Comparison of ENCODE assay signal across 21 cellular contexts in the genomic region with DNA sequence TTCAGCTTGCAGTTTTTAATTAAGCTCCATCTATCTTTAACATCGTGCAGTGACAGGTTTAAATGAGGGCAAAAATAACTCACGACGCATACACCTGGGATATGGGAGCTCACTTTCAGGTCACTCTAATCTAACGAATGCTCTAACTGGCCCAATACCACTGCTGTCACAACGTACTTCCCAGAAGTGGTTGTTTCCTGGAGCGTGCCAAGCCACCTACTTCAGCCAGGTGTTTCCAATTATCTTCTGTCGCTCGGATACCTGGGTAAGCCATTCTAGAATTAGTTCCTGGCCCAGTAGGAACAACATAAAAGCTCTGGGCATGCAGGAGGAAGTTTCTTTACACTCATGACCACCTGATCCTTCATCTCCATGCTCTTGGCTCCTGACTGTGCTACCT.
DNase-seq lines count a peak whose midpoint lies in the region; ATAC-seq and TF ChIP-seq lines count a peak whose summit lies in the region.
"Had no signal": no experiment of that assay in that cellular context is flagged by ENCODE, and none has a peak within 500 bp of the region (broad histone marks: within the 10 kb centered on the region; RNA-seq: fewer than 3 reads in every experiment).

No MANE protein-coding gene starts in this region.

- no peak for TF ChIP-seq POLR2A in suprapubic skin (IDR thresholded peaks at IDR 0.05)
- no peak for TF ChIP-seq POLR2A in GM18505 (IDR thresholded peaks at IDR 0.05; ENCODE audit: borderline replicate concordance, extremely low read depth, insufficient read depth, insufficient read length)

- H3K27me3 ChIP-seq in suprapubic skin, result no peaks in the 10 kb centered on the region
- H3K27me3 ChIP-seq: sigmoid colon, SJSA1, tibial artery had no signal

- H3K4me1 ChIP-seq in suprapubic skin, result peaks cover 9% of the 10 kb centered on the region
- H3K4me1 ChIP-seq: parathyroid adenoma, sigmoid colon, tibial artery had no signal

- H3K4me3 ChIP-seq in suprapubic skin, result no peak overlapping the region
- H3K4me3 ChIP-seq: sigmoid colon, SJSA1, tibial artery had no signal

- TF ChIP-seq CTCF in suprapubic skin (IDR thresholded peaks at IDR 0.05), result no peak

- no peaks in the 10 kb centered on the region for H3K9me3 ChIP-seq in suprapubic skin
- H3K9me3 ChIP-seq: Caco-2, sigmoid colon, SJSA1 had no signal

- no peak for TF ChIP-seq EP300 in suprapubic skin (IDR thresholded peaks at IDR 0.05)

- DNase-seq in NCI-H1048 (lab: John Stamatoyannopoulos, UW), result peak; percentile 44
- DNase-seq in NCI-H187 treated with DMSO at 0.1 percent for 48 hours (lab: John Stamatoyannopoulos, UW), result peak; percentile 61
- DNase-seq in NCI-H748 treated with DMSO at 0.1 percent for 48 hours (lab: John Stamatoyannopoulos, UW), result peak; percentile 83
- DNase-seq in suprapubic skin (ENCODE audit: low spot score in 2 of 2), result no peak
- DNase-seq in DMS114 treated with DMSO at 0.1 percent for 48 hours (lab: John Stamatoyannopoulos, UW; ENCODE audit: unreplicated experiment), result no peak
- DNase-seq: amniotic stem cell; Caco-2; foreskin fibroblast; mesendoderm; naive thymus-derived CD8-positive, alpha-beta T cell; NCI-H526 treated with DMSO at 0.1 percent for 48 hours; PC-3; sigmoid colon; stimulated activated naive CD4-positive, alpha-beta T cell; T-helper 17 cell; tibial artery had no signal

- WGBS in suprapubic skin, result 60% methylated on average over 8 of the region's 8 CpGs

- H3K27ac ChIP-seq in suprapubic skin, result peak overlapping the region; percentile 68
- H3K27ac ChIP-seq: parathyroid adenoma, sigmoid colon, SJSA1, tibial artery, VCaP had no signal

- ATAC-seq in GM18505 (IDR thresholded peaks at IDR 0.05; ENCODE audit: unreplicated experiment), result no peak
- no peak for ATAC-seq in GM21576 (IDR thresholded peaks at IDR 0.05; ENCODE audit: unreplicated experiment)
- ATAC-seq: naive thymus-derived CD8-positive, alpha-beta T cell; PC-3; T-helper 17 cell had no signal

- H3K36me3 ChIP-seq in suprapubic skin, result no peaks in the 10 kb centered on the region
- H3K36me3 ChIP-seq: sigmoid colon, SJSA1, tibial artery had no signal

Comparison
In these comparisons a context has a peak if more than half of its experiments do, and no peak if none do; other contexts are left out.
1. DNase-seq: peak in NCI-H1048 (single experiment), NCI-H187 treated with DMSO at 0.1 percent for 48 hours (single experiment) and NCI-H748 treated with DMSO at 0.1 percent for 48 hours (single experiment); none in suprapubic skin (0 of 2) and DMS114 treated with DMSO at 0.1 percent for 48 hours (single experiment).